15 cellular contexts compared by ENCODE assay signal in the genomic region with DNA sequence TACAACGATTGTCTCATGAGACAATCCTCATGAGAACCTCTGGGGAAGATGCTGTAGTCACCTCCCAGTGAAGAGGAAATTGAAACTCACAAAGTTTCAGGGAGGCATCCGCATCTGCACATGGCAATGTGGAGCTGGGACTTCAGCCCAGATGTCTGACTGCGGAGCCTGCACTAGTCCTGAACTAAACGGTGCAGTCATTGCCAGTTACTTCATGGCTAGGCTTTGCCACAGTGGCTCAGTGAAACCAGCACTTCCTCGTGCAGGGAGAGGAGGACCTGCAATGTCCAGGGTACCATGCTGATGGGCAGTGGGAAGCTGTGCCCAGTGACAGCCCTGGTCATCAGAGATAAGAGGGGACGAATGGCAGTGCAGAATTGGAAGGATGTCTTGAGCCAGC.
"Had no signal": no experiment of that assay in that cellular context is flagged by ENCODE, and none has a peak within 500 bp of the region (broad histone marks: within the 10 kb centered on the region; RNA-seq: fewer than 3 reads in every experiment).

No MANE protein-coding gene starts in this region.

- H3K27ac ChIP-seq: right lobe of liver, testis, upper lobe of right lung had no signal

- H3K27me3 ChIP-seq: right lobe of liver, testis, upper lobe of right lung had no signal

- H3K9me3 ChIP-seq: right lobe of liver, testis, upper lobe of right lung had no signal

- H3K4me3 ChIP-seq: right lobe of liver, smooth muscle cell, testis, upper lobe of right lung had no signal

- H3K4me1 ChIP-seq: upper lobe of right lung had no signal

- DNase-seq: activated CD4-positive, CD25-positive, alpha-beta regulatory T cell treated with anti-CD3 and anti-CD28 coated beads, Interleukin-2, amount 50 U/mL, for 72 hours; activated CD8-positive, alpha-beta memory T cell treated with anti-CD3 and anti-CD28 coated beads, Interleukin-2, amount 50 U/mL, for 4 hours; activated CD8-positive, alpha-beta T cell treated with anti-CD3 and anti-CD28 coated beads, Interleukin-2, amount 10 ng/mL, durations not matched to agents 7 days and 5 days; activated effector memory CD4-positive, alpha-beta T cell treated with anti-CD3 and anti-CD28 coated beads, Interleukin-2, amount 50 U/mL, for 16 hours; activated T-cell treated with anti-CD3 and anti-CD28 coated beads, Interleukin-2, amount 50 U/mL, for 48 hours; aorta; effector memory CD4-positive, alpha-beta T cell; head of caudate nucleus; nephron progenitor cell; right lobe of liver; stimulated activated naive CD8-positive, alpha-beta T cell treated with anti-CD3 and anti-CD28 coated beads, Interleukin-15, amount 100 ng/mL, for 72 hours; T-helper 9 cell; testis; upper lobe of right lung had no signal

- H3K36me3 ChIP-seq: right lobe of liver, upper lobe of right lung had no signal

- ATAC-seq: activated CD8-positive, alpha-beta T cell treated with anti-CD3 and anti-CD28 coated beads, Interleukin-2, amount 10 ng/mL, durations not matched to agents 7 days and 5 days; right lobe of liver; stimulated activated naive CD8-positive, alpha-beta T cell treated with anti-CD3 and anti-CD28 coated beads, Interleukin-15, amount 100 ng/mL, for 72 hours; upper lobe of right lung had no signal

- H3K4me2 ChIP-seq: smooth muscle cell had no signal
